ENCODE assay signal across 29 cellular contexts in the genomic region with DNA sequence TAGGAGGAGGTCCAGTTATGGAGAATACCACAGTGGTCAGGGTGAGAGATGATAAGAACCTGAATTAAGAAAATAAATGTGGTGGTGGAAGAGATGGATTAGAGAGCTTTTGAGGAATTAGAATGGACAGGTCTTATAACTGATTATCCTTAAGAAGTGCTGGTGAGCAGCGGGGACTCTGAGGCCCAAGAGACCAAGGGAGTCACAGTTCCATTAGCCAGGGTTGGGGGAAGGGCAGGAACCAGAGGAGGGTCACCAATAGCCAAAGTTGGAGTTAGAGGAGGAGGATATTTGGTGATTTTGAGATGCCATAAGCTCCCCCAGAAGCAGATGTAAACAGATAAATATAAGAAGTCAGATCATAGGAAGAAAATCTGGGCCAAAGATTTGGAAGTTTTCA.
"Had no signal": no experiment of that assay in that cellular context is flagged by ENCODE, and none has a peak within 500 bp of the region (broad histone marks: within the 10 kb centered on the region; RNA-seq: fewer than 3 reads in every experiment).

No MANE protein-coding gene starts in this region.

- H3K27ac ChIP-seq: ovary, parathyroid adenoma, psoas muscle, right lobe of liver, sigmoid colon, stomach, thoracic aorta, thyroid gland, tibial nerve, upper lobe of left lung, vagina had no signal

- H3K4me3 Mint-ChIP-seq: naive thymus-derived CD8-positive, alpha-beta T cell; natural killer cell treated with Interleukin-12 subunit alpha and Interleukin-12 subunit beta and Interleukin-15 and Interleukin-18, amount 100 ng/mL, for 72 hours; nephron progenitor cell; neural crest cell; stimulated activated effector memory CD8-positive, alpha-beta T cell treated with anti-CD3 and anti-CD28 coated beads, Interleukin-12 subunit alpha, Interleukin-12 subunit beta, amount 100 ng/mL, for 72 hours; stimulated activated naive B cell treated with anti-CD40 and anti-IgM and Interleukin-4, amounts not matched to agents 10 μg/mL and 1 μg/mL and 100 μg/mL, for 72 hours; stimulated activated naive CD8-positive, alpha-beta T cell treated with anti-CD3 and anti-CD28 coated beads, Interleukin-15, Interleukin-2, amounts not matched to agents 100 ng/mL and 50 ng/mL, for 24 hours had no signal

- H3K9ac ChIP-seq: parathyroid adenoma had no signal

- H3K4me1 Mint-ChIP-seq: naive thymus-derived CD8-positive, alpha-beta T cell; nephron progenitor cell; neural crest cell; stimulated activated effector memory CD8-positive, alpha-beta T cell treated with anti-CD3 and anti-CD28 coated beads, Interleukin-12 subunit alpha, Interleukin-12 subunit beta, amount 100 ng/mL, for 72 hours; stimulated activated naive B cell treated with anti-CD40 and anti-IgM and Interleukin-4, amounts not matched to agents 10 μg/mL and 1 μg/mL and 100 μg/mL, for 72 hours had no signal

- H3K36me3 Mint-ChIP-seq: naive thymus-derived CD8-positive, alpha-beta T cell; natural killer cell treated with Interleukin-12 subunit alpha and Interleukin-12 subunit beta and Interleukin-15 and Interleukin-18, amount 100 ng/mL, for 72 hours; stimulated activated effector memory CD8-positive, alpha-beta T cell treated with anti-CD3 and anti-CD28 coated beads, Interleukin-12 subunit alpha, Interleukin-12 subunit beta, amount 100 ng/mL, for 72 hours; stimulated activated naive B cell treated with anti-CD40 and anti-IgM and Interleukin-4, amounts not matched to agents 10 μg/mL and 1 μg/mL and 100 μg/mL, for 72 hours had no signal

- H3K27ac Mint-ChIP-seq: naive thymus-derived CD8-positive, alpha-beta T cell; natural killer cell treated with Interleukin-12 subunit alpha and Interleukin-12 subunit beta and Interleukin-15 and Interleukin-18, amount 100 ng/mL, for 72 hours; nephron progenitor cell; progenitor cell of endocrine pancreas; stimulated activated effector memory CD8-positive, alpha-beta T cell treated with anti-CD3 and anti-CD28 coated beads, Interleukin-12 subunit alpha, Interleukin-12 subunit beta, amount 100 ng/mL, for 72 hours; stimulated activated naive B cell treated with anti-CD40 and anti-IgM and Interleukin-4, amounts not matched to agents 10 μg/mL and 1 μg/mL and 100 μg/mL, for 72 hours; stimulated activated naive CD8-positive, alpha-beta T cell treated with anti-CD3 and anti-CD28 coated beads, Interleukin-15, Interleukin-2, amounts not matched to agents 100 ng/mL and 50 ng/mL, for 24 hours had no signal

- H3K9me3 Mint-ChIP-seq: naive thymus-derived CD8-positive, alpha-beta T cell; natural killer cell treated with Interleukin-12 subunit alpha and Interleukin-12 subunit beta and Interleukin-15 and Interleukin-18, amount 100 ng/mL, for 72 hours; nephron progenitor cell; neural crest cell; stimulated activated effector memory CD8-positive, alpha-beta T cell treated with anti-CD3 and anti-CD28 coated beads, Interleukin-12 subunit alpha, Interleukin-12 subunit beta, amount 100 ng/mL, for 72 hours; stimulated activated naive B cell treated with anti-CD40 and anti-IgM and Interleukin-4, amounts not matched to agents 10 μg/mL and 1 μg/mL and 100 μg/mL, for 72 hours; stimulated activated naive CD8-positive, alpha-beta T cell treated with anti-CD3 and anti-CD28 coated beads, Interleukin-15, Interleukin-2, amounts not matched to agents 100 ng/mL and 50 ng/mL, for 24 hours had no signal

- ATAC-seq: naive thymus-derived CD8-positive, alpha-beta T cell; natural killer cell treated with Interleukin-12 subunit alpha and Interleukin-12 subunit beta and Interleukin-15 and Interleukin-18, amount 100 ng/mL, for 72 hours; psoas muscle; right cardiac atrium; right lobe of liver; stimulated activated effector memory CD8-positive, alpha-beta T cell treated with anti-CD3 and anti-CD28 coated beads, Interleukin-12 subunit alpha, Interleukin-12 subunit beta, amount 100 ng/mL, for 72 hours; stimulated activated naive B cell treated with anti-CD40 and anti-IgM and Interleukin-4, amounts not matched to agents 10 μg/mL and 1 μg/mL and 100 μg/mL, for 72 hours had no signal

- H3K4me3 ChIP-seq: ovary, psoas muscle, right lobe of liver, sigmoid colon, stomach, thoracic aorta, thyroid gland, tibial nerve, upper lobe of left lung, vagina had no signal

- H3K79me2 ChIP-seq: parathyroid adenoma had no signal

- H3K36me3 ChIP-seq: ovary, right lobe of liver, sigmoid colon, stomach, thoracic aorta, thyroid gland, tibial nerve, upper lobe of left lung, vagina had no signal

- H3K27me3 ChIP-seq: ovary, right lobe of liver, sigmoid colon, stomach, thyroid gland, tibial nerve, upper lobe of left lung, vagina had no signal

- H2AFZ ChIP-seq: parathyroid adenoma had no signal

- H3K9me3 ChIP-seq: ovary, psoas muscle, right lobe of liver, sigmoid colon, stomach, thoracic aorta, thyroid gland, tibial nerve, upper lobe of left lung, vagina had no signal

- H3K27me3 Mint-ChIP-seq: natural killer cell treated with Interleukin-12 subunit alpha and Interleukin-12 subunit beta and Interleukin-15 and Interleukin-18, amount 100 ng/mL, for 72 hours; stimulated activated naive CD8-positive, alpha-beta T cell treated with anti-CD3 and anti-CD28 coated beads, Interleukin-15, Interleukin-2, amounts not matched to agents 100 ng/mL and 50 ng/mL, for 24 hours had no signal

- H3K4me1 ChIP-seq: parathyroid adenoma, psoas muscle, right lobe of liver, sigmoid colon, stomach, thyroid gland, tibial nerve, upper lobe of left lung, vagina had no signal

- DNase-seq: naive thymus-derived CD8-positive, alpha-beta T cell; nephron progenitor cell; occipital lobe; ovary; posterior cingulate gyrus; psoas muscle; right cardiac atrium; right lobe of liver; sigmoid colon; small intestine; stimulated activated CD4-positive, alpha-beta T cell treated with anti-CD3 and anti-CD28 coated beads, Interleukin-15, amount 100 ng/mL, for 24 hours; stimulated activated CD4-positive, alpha-beta T cell treated with anti-CD3 and anti-CD28 coated beads, Interleukin-2, amount 100 ng/mL, for 24 hours; stimulated activated CD4-positive, alpha-beta T cell treated with anti-CD3 and anti-CD28 coated beads, Interleukin-2, amount 100 ng/mL, for 48 hours; stimulated activated CD4-positive, alpha-beta T cell treated with anti-CD3 and anti-CD28 coated beads, Interleukin-4, amount 100 ng/mL, for 24 hours; stimulated activated naive B cell treated with anti-CD40 and anti-IgM and Interleukin-4, amounts not matched to agents 10 μg/mL and 1 μg/mL and 100 μg/mL, for 72 hours; stimulated activated naive CD4-positive, alpha-beta T cell treated with Interleukin-2 at 50 U/mL for 16 hours; stomach; thyroid gland; trophoblast cell; upper lobe of left lung had no signal
